Comparison of ENCODE assay signal across 9 cellular contexts in the genomic region with DNA sequence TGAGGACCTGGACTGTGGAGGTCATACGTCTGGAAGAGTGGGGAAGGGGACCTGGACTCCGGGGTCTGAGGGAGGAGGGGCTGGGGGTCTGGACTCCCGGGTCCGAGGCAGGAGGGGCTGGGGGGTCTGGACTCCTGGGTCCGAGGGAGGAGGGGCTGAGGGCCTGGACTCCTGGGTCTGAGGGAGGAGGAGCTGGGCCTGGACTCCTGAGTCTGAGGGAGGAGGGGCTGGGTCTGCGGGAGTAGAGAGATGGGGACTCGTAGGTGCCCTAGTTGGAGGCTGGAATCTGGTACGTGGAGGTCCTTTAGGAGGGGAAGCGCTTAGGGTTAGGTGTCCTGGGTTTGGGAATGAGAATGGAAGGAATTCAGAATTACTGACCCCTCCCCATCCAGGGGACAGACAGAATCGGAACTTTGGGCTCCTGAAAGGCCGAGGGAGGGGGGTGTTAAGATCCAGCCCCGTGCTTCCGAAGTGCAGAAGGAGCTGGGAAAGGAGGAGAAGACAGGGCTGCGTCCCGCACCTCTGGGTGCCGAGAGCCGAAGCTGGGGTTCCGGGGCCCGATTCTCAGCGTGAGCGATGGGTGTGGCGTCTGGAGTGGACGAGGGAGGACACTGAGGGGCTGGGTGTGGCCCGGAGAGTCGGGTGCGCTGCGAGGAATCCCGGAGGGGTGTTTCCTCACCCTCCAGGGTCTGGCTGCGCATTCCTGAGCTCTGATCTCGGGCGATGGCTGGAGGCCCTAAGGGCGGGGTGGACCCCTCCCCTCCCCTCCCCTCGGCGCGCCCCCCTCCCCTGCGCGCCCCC. TPM values are rescaled to one million over a fixed set of nuclear protein-coding genes. Genes with fewer than 3 reads are reported as not detected.
DNase-seq lines count a peak whose midpoint lies in the region; ATAC-seq and TF ChIP-seq lines count a peak whose summit lies in the region.
"Had no signal": no experiment of that assay in that cellular context is flagged by ENCODE, and none has a peak within 500 bp of the region (broad histone marks: within the 10 kb centered on the region; RNA-seq: fewer than 3 reads in every experiment).

No MANE protein-coding gene starts in this region.

- peaks cover 28% of the 10 kb centered on the region for H3K4me1 ChIP-seq in PC-9 (replicated peaks; ENCODE audit: insufficient read depth)

- no peaks in the 10 kb centered on the region for H3K9me2 ChIP-seq in PC-9 (ENCODE audit: insufficient read depth)

- H3F3A ChIP-seq in PC-9 (ENCODE audit: insufficient read depth, low read depth), result peaks cover 54% of the 10 kb centered on the region

- H3K36me3 ChIP-seq in PC-9 (ENCODE audit: low read depth), result peaks cover 14% of the 10 kb centered on the region

- TSS peak; percentile 62 for BruUV-seq in PC-9 (replicated peaks; lab: Mats Ljungman, UMichigan)

- CTCF ChIA-PET in PC-9 (lab: Charles Lee), result interaction anchor here (1.0 to 1.5 kb wide), 2 partner anchors 27 to 162 kb away, joined by 4 to 10 read pairs; no protein-coding TSS in a partner anchor

- H3K4me3 ChIP-seq in PC-9 (peak overlapping the region; percentile 92), astrocyte of the cerebellum (ENCODE audit: low read depth, low read length) (peak overlapping the region; percentile 71), iPS-11a (ENCODE audit: low read depth, low read length) (peak overlapping the region; percentile 94)

- H3K4me2 ChIP-seq in PC-9, result peak overlapping the region; percentile 93

- POLR2A ChIA-PET in PC-9 (lab: Charles Lee; ENCODE audit: unreplicated experiment), result interaction anchor here (0.5 to 3.5 kb wide), 18 partner anchors 9 to 523 kb away, joined by 3 to 49 read pairs (median 4); partner anchors contain the start of genes CNOT3, MBOAT7, OSCAR and PRKCG

- intact Hi-C loops in PC-9 (cut with micrococcal nuclease; ENCODE audit: unreplicated experiment), result loop anchor here (2.0 to 5.0 kb wide), 2 partner anchors 581 to 594 kb away; partner anchors contain the start of genes LENG8 and LENG9
- intact Hi-C loops in sciatic nerve (cut with DNase I), result no loop called here

- peak overlapping the region; percentile 70; the same call in 1 of the 2 replicates for H2AFZ ChIP-seq in PC-9

- H3K79me2 ChIP-seq in PC-9 (ENCODE audit: low read depth), result peaks cover 45% of the 10 kb centered on the region

- peak; percentile 26 for ATAC-seq in sciatic nerve
- no peak for ATAC-seq in HG03442 (IDR thresholded peaks at IDR 0.05; ENCODE audit: unreplicated experiment)

- H4K20me1 ChIP-seq in PC-9 (ENCODE audit: insufficient read depth), result 0 out of 2 replicates have a peak, but pooled peaks cover 6% of the 10 kb centered on the region

- TF ChIP-seq CTCF in GM10266 (IDR thresholded peaks at IDR 0.05; ENCODE audit: control insufficient read depth, insufficient read depth, low read depth, missing control alignments) (no peak), PC-9 (conservative IDR thresholded peaks at IDR 0.05) (no peak), astrocyte of the cerebellum (IDR thresholded peaks at IDR 0.05; ENCODE audit: low read depth, low read length, missing control alignments) (no peak)

- no peaks in the 10 kb centered on the region for H3K27me3 ChIP-seq in PC-9 (ENCODE audit: insufficient read depth, low read depth)

- DNase-seq in GM10266 (ENCODE audit: extremely low spot score), result peak; percentile 60
- peak; percentile 73 to 78 for DNase-seq in PC-9
- no peak for DNase-seq in astrocyte of the cerebellum (ENCODE audit: low read depth)
- peak; percentile 75 for DNase-seq in sciatic nerve (ENCODE audit: low spot score)
- DNase-seq in midbrain (lab: John Stamatoyannopoulos, UW), result no peak
- no peak for DNase-seq in NCI-H187 treated with DMSO at 0.1 percent for 48 hours (lab: John Stamatoyannopoulos, UW)

- H3K9me3 ChIP-seq in PC-9 (ENCODE audit: insufficient read depth, low read depth), result no peaks in the 10 kb centered on the region

- peak overlapping the region; percentile 86 for H3K27ac ChIP-seq in PC-9

- in situ Hi-C loops in astrocyte of the cerebellum (cut with HindIII; ENCODE audit: low sequenced_read_pairs), result no loop called here

RNA-seq across cellular contexts. Expression of gene MYADM, which starts 0.6 kb away (rescaled TPM):
- total RNA-seq in PC-9 (2021), result 230 and 238 TPM in 2 replicates
- total RNA-seq in sciatic nerve, result 120 TPM

RNA-seq across cellular contexts. Expression of gene PRKCG, which starts 13.7 kb away (rescaled TPM):
- total RNA-seq in PC-9 (2021), result 5.9 TPM in 2 replicates
- not detected for total RNA-seq in sciatic nerve

RNA-seq across cellular contexts. Expression of gene CACNG7, which starts 40.8 kb away (rescaled TPM):
- total RNA-seq in PC-9 (2021) (not detected in 2 replicates), sciatic nerve (not detected)
- total RNA-seq: T-helper 1 cell treated with Interleukin-12 subunit alpha and Interleukin-12 subunit beta and Interleukin-4 antibody, amounts not matched to agents 30 ng/mL and 1 ng/mL, for 36 hours had no signal

RNA-seq across cellular contexts. Expression of gene NLRP12, which starts 44.2 kb away (rescaled TPM):
- total RNA-seq in PC-9 (2021), result 0.20 and 0.37 TPM in 2 replicates
- 1.7 TPM for total RNA-seq in sciatic nerve
- total RNA-seq: T-helper 1 cell treated with Interleukin-12 subunit alpha and Interleukin-12 subunit beta and Interleukin-4 antibody, amounts not matched to agents 30 ng/mL and 1 ng/mL, for 36 hours had no signal

Comparison
In these comparisons a context has a peak if more than half of its experiments do, and no peak if none do; other contexts are left out.
1. DNase-seq: peak in GM10266 (single experiment), PC-9 (2 of 2) and sciatic nerve (single experiment); none in astrocyte of the cerebellum (single experiment), midbrain (single experiment) and NCI-H187 treated with DMSO at 0.1 percent for 48 hours (single experiment).
2. Peak in every context shown above with its lines, with median percentiles within 50 percentile points of each other: H3K4me3 ChIP-seq.